ENCODE assay signal across 1 cellular context in genomic region chr13:23778879-23779278, GRCh38.
TF ChIP-seq lines count a peak whose summit lies in the region.

No MANE protein-coding gene starts in this region.

TF ChIP-seq in HepG2, 621 proteins besides CTCF, POLR2A, EP300 and RAD21 (continued from another document and continues in another):
- no peak for TF ChIP-seq BRF2 (CRISPR knock-in tag; IDR thresholded peaks at IDR 0.05)
- TF ChIP-seq ZNF556 (CRISPR knock-in tag; IDR thresholded peaks at IDR 0.05; ENCODE audit: borderline replicate concordance): no peak
- 0 out of 2 replicates have a peak, but pooled peaks have one; percentile 19 for TF ChIP-seq ZGPAT (CRISPR knock-in tag; IDR thresholded peaks at IDR 0.05)
- TF ChIP-seq ETV5 (CRISPR knock-in tag; IDR thresholded peaks at IDR 0.05; ENCODE audit: borderline replicate concordance): no peak
- no peak for TF ChIP-seq DDIT3 (CRISPR knock-in tag; IDR thresholded peaks at IDR 0.05)
- TF ChIP-seq ZNF570 (CRISPR knock-in tag; IDR thresholded peaks at IDR 0.05; ENCODE audit: borderline replicate concordance): no peak
- TF ChIP-seq KDM4B (CRISPR knock-in tag; IDR thresholded peaks at IDR 0.05): no peak
- TF ChIP-seq NFAT5 (CRISPR knock-in tag; IDR thresholded peaks at IDR 0.05): no peak
- 0 out of 2 replicates have a peak, but pooled peaks have one; percentile 33 for TF ChIP-seq ATF2 (CRISPR knock-in tag; IDR thresholded peaks at IDR 0.05)
- no peak for TF ChIP-seq CC2D1A (CRISPR knock-in tag; IDR thresholded peaks at IDR 0.05)
- TF ChIP-seq ZNF891 (CRISPR knock-in tag; IDR thresholded peaks at IDR 0.05): no peak
- TF ChIP-seq HDAC2 (CRISPR knock-in tag; IDR thresholded peaks at IDR 0.05): no peak; the same call in 1 of the 2 replicates
- no peak for TF ChIP-seq MAX (IDR thresholded peaks at IDR 0.05)
- TF ChIP-seq ZSCAN30 (CRISPR knock-in tag; IDR thresholded peaks at IDR 0.05): no peak
- TF ChIP-seq RNF2 (conservative IDR thresholded peaks at IDR 0.05; ENCODE audit: low read depth): no peak
- TF ChIP-seq ZNF292 (CRISPR knock-in tag; IDR thresholded peaks at IDR 0.05; ENCODE audit: borderline replicate concordance, low read depth): no peak
- TF ChIP-seq HOMEZ (CRISPR knock-in tag; IDR thresholded peaks at IDR 0.05; ENCODE audit: low read depth): peak; percentile 71; the same call in 1 of the 2 replicates
- TF ChIP-seq FLYWCH1 (CRISPR knock-in tag; IDR thresholded peaks at IDR 0.05): no peak
- TF ChIP-seq RFX1 (IDR thresholded peaks at IDR 0.05): no peak
- TF ChIP-seq SAP130 (CRISPR knock-in tag; IDR thresholded peaks at IDR 0.05; ENCODE audit: low read depth): peak; percentile 48; the same call in 1 of the 2 replicates
- TF ChIP-seq ZBTB33 (CRISPR knock-in tag; IDR thresholded peaks at IDR 0.05): no peak
- TF ChIP-seq CEBPG (CRISPR knock-in tag; IDR thresholded peaks at IDR 0.05): peak; percentile 45; the same call in 1 of the 2 replicates
- no peak for TF ChIP-seq SIX4 (CRISPR knock-in tag; IDR thresholded peaks at IDR 0.05)
- no peak for TF ChIP-seq ZNF264 (CRISPR knock-in tag; IDR thresholded peaks at IDR 0.05)
- no peak for TF ChIP-seq AHR (CRISPR knock-in tag; IDR thresholded peaks at IDR 0.05)
- no peak for TF ChIP-seq ZNF343 (CRISPR knock-in tag; IDR thresholded peaks at IDR 0.05)
- no peak for TF ChIP-seq NR1H2 (CRISPR knock-in tag; IDR thresholded peaks at IDR 0.05; ENCODE audit: borderline replicate concordance, low read depth)
- no peak for TF ChIP-seq ZNF230 (CRISPR knock-in tag; IDR thresholded peaks at IDR 0.05)
- TF ChIP-seq HMG20A (CRISPR knock-in tag; IDR thresholded peaks at IDR 0.05; ENCODE audit: borderline replicate concordance): peak; percentile 52; the same call in 1 of the 2 replicates
- TF ChIP-seq ESRRA (CRISPR knock-in tag; IDR thresholded peaks at IDR 0.05; ENCODE audit: low read depth): no peak
- no peak for TF ChIP-seq ZFP82 (CRISPR knock-in tag; IDR thresholded peaks at IDR 0.05; ENCODE audit: borderline replicate concordance)
- no peak for TF ChIP-seq ZFP91 (CRISPR knock-in tag; IDR thresholded peaks at IDR 0.05; ENCODE audit: borderline replicate concordance)
- TF ChIP-seq NAIF1 (CRISPR knock-in tag; IDR thresholded peaks at IDR 0.05; ENCODE audit: borderline replicate concordance): no peak
- no peak for TF ChIP-seq NFYC (CRISPR knock-in tag; IDR thresholded peaks at IDR 0.05)
- no peak for TF ChIP-seq TAF1 (CRISPR knock-in tag; IDR thresholded peaks at IDR 0.05)
- TF ChIP-seq SETDB1 (CRISPR knock-in tag; IDR thresholded peaks at IDR 0.05; ENCODE audit: borderline replicate concordance): no peak
- TF ChIP-seq MAFF (IDR thresholded peaks at IDR 0.05; ENCODE audit: low read depth, low read length): no peak
- TF ChIP-seq BCL6 (CRISPR knock-in tag; IDR thresholded peaks at IDR 0.05): peak; percentile 73
- TF ChIP-seq PAWR (CRISPR knock-in tag; IDR thresholded peaks at IDR 0.05; ENCODE audit: borderline replicate concordance): no peak
- TF ChIP-seq DR1 (CRISPR knock-in tag; IDR thresholded peaks at IDR 0.05): no peak
- TF ChIP-seq TIGD3 (CRISPR knock-in tag; IDR thresholded peaks at IDR 0.05; ENCODE audit: borderline replicate concordance): no peak
- TF ChIP-seq ZNF670 (CRISPR knock-in tag; IDR thresholded peaks at IDR 0.05; ENCODE audit: borderline replicate concordance): no peak
- TF ChIP-seq HNRNPK (IDR thresholded peaks at IDR 0.05; ENCODE audit: low read depth, low read length, poor library complexity, severe bottlenecking): no peak
- TF ChIP-seq ZBTB49 (CRISPR knock-in tag; IDR thresholded peaks at IDR 0.05; ENCODE audit: borderline replicate concordance): no peak
- TF ChIP-seq ZNF839 (CRISPR knock-in tag; IDR thresholded peaks at IDR 0.05; ENCODE audit: borderline replicate concordance): no peak
- TF ChIP-seq AGO1 (IDR thresholded peaks at IDR 0.05; ENCODE audit: low read depth, low read length, poor library complexity, severe bottlenecking): no peak
- no peak for TF ChIP-seq ZNF792 (CRISPR knock-in tag; IDR thresholded peaks at IDR 0.05)
